ENCODE assay signal across 1 cellular context in the genomic region with DNA sequence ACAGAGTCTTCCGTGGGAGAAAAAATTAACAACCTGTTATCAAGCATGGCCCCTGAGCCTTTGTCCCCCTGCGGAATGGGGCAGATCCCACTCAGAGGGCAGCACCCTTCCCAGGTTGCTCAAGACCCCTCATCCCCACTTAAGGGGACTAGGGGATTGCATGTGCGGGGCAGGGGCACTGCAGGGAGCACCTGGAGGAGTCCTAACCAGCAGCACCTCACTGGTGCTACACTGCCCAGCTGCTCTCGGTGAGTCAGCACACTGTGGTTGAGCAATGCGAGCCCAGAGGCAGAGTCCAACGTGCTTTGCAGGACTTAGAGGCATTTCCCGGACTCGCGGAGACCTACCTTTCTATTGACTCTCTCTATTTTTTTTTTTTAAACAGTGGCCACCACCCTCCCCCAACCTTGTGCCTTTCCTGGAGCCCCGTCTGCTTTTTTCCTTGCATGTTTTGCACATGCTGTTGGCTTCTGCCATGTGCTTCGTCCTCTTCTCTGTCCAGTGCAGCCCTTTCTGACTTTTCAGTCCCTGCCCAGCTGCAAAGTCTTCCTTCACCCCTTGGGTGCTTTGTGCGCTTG.
A peak's percentile ranks its signal among the peaks of the same experiment; 100 is the strongest.
TF ChIP-seq lines count a peak whose summit lies in the region.

No MANE protein-coding gene starts in this region.

TF ChIP-seq in K562, 482 proteins besides CTCF, POLR2A, EP300 and RAD21 (continued from another document and continues in another):
- TF ChIP-seq, protein P1, sequence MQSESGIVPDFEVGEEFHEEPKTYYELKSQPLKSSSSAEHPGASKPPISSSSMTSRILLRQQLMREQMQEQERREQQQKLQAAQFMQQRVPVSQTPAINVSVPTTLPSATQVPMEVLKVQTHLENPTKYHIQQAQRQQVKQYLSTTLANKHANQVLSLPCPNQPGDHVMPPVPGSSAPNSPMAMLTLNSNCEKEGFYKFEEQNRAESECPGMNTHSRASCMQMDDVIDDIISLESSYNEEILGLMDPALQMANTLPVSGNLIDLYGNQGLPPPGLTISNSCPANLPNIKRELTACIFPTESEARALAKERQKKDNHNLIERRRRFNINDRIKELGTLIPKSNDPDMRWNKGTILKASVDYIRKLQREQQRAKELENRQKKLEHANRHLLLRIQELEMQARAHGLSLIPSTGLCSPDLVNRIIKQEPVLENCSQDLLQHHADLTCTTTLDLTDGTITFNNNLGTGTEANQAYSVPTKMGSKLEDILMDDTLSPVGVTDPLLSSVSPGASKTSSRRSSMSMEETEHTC (IDR thresholded peaks at IDR 0.05): no peak
- peak; percentile 79 for TF ChIP-seq MAFG (tag; conservative IDR thresholded peaks at IDR 0.05)
- TF ChIP-seq, protein P2, sequence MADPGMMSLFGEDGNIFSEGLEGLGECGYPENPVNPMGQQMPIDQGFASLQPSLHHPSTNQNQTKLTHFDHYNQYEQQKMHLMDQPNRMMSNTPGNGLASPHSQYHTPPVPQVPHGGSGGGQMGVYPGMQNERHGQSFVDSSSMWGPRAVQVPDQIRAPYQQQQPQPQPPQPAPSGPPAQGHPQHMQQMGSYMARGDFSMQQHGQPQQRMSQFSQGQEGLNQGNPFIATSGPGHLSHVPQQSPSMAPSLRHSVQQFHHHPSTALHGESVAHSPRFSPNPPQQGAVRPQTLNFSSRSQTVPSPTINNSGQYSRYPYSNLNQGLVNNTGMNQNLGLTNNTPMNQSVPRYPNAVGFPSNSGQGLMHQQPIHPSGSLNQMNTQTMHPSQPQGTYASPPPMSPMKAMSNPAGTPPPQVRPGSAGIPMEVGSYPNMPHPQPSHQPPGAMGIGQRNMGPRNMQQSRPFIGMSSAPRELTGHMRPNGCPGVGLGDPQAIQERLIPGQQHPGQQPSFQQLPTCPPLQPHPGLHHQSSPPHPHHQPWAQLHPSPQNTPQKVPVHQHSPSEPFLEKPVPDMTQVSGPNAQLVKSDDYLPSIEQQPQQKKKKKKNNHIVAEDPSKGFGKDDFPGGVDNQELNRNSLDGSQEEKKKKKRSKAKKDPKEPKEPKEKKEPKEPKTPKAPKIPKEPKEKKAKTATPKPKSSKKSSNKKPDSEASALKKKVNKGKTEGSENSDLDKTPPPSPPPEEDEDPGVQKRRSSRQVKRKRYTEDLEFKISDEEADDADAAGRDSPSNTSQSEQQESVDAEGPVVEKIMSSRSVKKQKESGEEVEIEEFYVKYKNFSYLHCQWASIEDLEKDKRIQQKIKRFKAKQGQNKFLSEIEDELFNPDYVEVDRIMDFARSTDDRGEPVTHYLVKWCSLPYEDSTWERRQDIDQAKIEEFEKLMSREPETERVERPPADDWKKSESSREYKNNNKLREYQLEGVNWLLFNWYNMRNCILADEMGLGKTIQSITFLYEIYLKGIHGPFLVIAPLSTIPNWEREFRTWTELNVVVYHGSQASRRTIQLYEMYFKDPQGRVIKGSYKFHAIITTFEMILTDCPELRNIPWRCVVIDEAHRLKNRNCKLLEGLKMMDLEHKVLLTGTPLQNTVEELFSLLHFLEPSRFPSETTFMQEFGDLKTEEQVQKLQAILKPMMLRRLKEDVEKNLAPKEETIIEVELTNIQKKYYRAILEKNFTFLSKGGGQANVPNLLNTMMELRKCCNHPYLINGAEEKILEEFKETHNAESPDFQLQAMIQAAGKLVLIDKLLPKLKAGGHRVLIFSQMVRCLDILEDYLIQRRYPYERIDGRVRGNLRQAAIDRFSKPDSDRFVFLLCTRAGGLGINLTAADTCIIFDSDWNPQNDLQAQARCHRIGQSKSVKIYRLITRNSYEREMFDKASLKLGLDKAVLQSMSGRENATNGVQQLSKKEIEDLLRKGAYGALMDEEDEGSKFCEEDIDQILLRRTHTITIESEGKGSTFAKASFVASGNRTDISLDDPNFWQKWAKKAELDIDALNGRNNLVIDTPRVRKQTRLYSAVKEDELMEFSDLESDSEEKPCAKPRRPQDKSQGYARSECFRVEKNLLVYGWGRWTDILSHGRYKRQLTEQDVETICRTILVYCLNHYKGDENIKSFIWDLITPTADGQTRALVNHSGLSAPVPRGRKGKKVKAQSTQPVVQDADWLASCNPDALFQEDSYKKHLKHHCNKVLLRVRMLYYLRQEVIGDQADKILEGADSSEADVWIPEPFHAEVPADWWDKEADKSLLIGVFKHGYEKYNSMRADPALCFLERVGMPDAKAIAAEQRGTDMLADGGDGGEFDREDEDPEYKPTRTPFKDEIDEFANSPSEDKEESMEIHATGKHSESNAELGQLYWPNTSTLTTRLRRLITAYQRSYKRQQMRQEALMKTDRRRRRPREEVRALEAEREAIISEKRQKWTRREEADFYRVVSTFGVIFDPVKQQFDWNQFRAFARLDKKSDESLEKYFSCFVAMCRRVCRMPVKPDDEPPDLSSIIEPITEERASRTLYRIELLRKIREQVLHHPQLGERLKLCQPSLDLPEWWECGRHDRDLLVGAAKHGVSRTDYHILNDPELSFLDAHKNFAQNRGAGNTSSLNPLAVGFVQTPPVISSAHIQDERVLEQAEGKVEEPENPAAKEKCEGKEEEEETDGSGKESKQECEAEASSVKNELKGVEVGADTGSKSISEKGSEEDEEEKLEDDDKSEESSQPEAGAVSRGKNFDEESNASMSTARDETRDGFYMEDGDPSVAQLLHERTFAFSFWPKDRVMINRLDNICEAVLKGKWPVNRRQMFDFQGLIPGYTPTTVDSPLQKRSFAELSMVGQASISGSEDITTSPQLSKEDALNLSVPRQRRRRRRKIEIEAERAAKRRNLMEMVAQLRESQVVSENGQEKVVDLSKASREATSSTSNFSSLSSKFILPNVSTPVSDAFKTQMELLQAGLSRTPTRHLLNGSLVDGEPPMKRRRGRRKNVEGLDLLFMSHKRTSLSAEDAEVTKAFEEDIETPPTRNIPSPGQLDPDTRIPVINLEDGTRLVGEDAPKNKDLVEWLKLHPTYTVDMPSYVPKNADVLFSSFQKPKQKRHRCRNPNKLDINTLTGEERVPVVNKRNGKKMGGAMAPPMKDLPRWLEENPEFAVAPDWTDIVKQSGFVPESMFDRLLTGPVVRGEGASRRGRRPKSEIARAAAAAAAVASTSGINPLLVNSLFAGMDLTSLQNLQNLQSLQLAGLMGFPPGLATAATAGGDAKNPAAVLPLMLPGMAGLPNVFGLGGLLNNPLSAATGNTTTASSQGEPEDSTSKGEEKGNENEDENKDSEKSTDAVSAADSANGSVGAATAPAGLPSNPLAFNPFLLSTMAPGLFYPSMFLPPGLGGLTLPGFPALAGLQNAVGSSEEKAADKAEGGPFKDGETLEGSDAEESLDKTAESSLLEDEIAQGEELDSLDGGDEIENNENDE (IDR thresholded peaks at IDR 0.05; ENCODE audit: low read depth, low read length): no peak
- no peak for TF ChIP-seq SUPT5H (IDR thresholded peaks at IDR 0.05)
- TF ChIP-seq ZC3H11A (IDR thresholded peaks at IDR 0.05; ENCODE audit: low read depth, low read length): no peak
- TF ChIP-seq, protein P3, sequence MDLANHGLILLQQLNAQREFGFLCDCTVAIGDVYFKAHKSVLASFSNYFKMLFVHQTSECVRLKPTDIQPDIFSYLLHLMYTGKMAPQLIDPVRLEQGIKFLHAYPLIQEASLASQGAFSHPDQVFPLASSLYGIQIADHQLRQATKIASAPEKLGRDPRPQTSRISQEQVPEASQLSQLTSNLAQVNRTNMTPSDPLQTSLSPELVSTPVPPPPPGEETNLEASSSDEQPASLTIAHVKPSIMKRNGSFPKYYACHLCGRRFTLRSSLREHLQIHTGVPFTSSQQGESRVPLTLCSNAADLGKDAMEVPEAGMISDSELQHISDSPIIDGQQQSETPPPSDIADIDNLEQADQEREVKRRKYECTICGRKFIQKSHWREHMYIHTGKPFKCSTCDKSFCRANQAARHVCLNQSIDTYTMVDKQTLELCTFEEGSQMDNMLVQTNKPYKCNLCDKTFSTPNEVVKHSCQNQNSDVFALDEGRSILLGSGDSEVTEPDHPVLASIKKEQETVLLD (IDR thresholded peaks at IDR 0.05): peak; percentile 58; the same call in 1 of the 2 replicates
- peak; percentile 41 for TF ChIP-seq ZNF384 (IDR thresholded peaks at IDR 0.05; ENCODE audit: low read depth, low read length)
- TF ChIP-seq DACH1 (IDR thresholded peaks at IDR 0.05; ENCODE audit: partially characterized antibody): peak; percentile 60
- TF ChIP-seq ATF7 (IDR thresholded peaks at IDR 0.05): peak; percentile 53; the same call in 1 of the 2 replicates
- no peak for TF ChIP-seq PHB (CRISPR knock-in tag; IDR thresholded peaks at IDR 0.05)
- TF ChIP-seq SMAD4 (CRISPR knock-in tag; conservative IDR thresholded peaks at IDR 0.05): 0 out of 2 replicates have a peak, but pooled peaks have one; percentile 17
- TF ChIP-seq HDAC2 (IDR thresholded peaks at IDR 0.05): no peak
- TF ChIP-seq JUN (IDR thresholded peaks at IDR 0.05; ENCODE audit: borderline replicate concordance, low read depth, low read length): peak; percentile 79; the same call in 1 of the 2 replicates
- TF ChIP-seq JUN (CRISPR knock-in tag; IDR thresholded peaks at IDR 0.05; ENCODE audit: borderline replicate concordance): no peak
- TF ChIP-seq EP400 (IDR thresholded peaks at IDR 0.05): peak; percentile 55; the same call in 1 of the 2 replicates
- TF ChIP-seq ETV5 (CRISPR knock-in tag; IDR thresholded peaks at IDR 0.05; ENCODE audit: low read depth): no peak
- TF ChIP-seq JUNB (CRISPR knock-in tag; conservative IDR thresholded peaks at IDR 0.05): 0 out of 2 replicates have a peak, but pooled peaks have one; percentile 21
- 0 out of 2 replicates have a peak, but pooled peaks have one; percentile 28 for TF ChIP-seq ZEB2 (IDR thresholded peaks at IDR 0.05)
- TF ChIP-seq, protein P4, sequence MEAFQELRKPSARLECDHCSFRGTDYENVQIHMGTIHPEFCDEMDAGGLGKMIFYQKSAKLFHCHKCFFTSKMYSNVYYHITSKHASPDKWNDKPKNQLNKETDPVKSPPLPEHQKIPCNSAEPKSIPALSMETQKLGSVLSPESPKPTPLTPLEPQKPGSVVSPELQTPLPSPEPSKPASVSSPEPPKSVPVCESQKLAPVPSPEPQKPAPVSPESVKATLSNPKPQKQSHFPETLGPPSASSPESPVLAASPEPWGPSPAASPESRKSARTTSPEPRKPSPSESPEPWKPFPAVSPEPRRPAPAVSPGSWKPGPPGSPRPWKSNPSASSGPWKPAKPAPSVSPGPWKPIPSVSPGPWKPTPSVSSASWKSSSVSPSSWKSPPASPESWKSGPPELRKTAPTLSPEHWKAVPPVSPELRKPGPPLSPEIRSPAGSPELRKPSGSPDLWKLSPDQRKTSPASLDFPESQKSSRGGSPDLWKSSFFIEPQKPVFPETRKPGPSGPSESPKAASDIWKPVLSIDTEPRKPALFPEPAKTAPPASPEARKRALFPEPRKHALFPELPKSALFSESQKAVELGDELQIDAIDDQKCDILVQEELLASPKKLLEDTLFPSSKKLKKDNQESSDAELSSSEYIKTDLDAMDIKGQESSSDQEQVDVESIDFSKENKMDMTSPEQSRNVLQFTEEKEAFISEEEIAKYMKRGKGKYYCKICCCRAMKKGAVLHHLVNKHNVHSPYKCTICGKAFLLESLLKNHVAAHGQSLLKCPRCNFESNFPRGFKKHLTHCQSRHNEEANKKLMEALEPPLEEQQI (IDR thresholded peaks at IDR 0.05): no peak
- no peak for TF ChIP-seq ZNF76 (CRISPR knock-in tag; IDR thresholded peaks at IDR 0.05; ENCODE audit: borderline replicate concordance)
- TF ChIP-seq ZNF12 (CRISPR knock-in tag; IDR thresholded peaks at IDR 0.05): 0 out of 2 replicates have a peak, but pooled peaks have one; percentile 21
- TF ChIP-seq PCBP1 (IDR thresholded peaks at IDR 0.05; ENCODE audit: low read depth, low read length, poor library complexity, severe bottlenecking): no peak
- TF ChIP-seq ZNF766 (CRISPR knock-in tag; conservative IDR thresholded peaks at IDR 0.05): no peak
- TF ChIP-seq, protein P5, sequence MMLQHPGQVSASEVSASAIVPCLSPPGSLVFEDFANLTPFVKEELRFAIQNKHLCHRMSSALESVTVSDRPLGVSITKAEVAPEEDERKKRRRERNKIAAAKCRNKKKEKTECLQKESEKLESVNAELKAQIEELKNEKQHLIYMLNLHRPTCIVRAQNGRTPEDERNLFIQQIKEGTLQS (IDR thresholded peaks at IDR 0.05): peak; percentile 86
- TF ChIP-seq, protein P5 (CRISPR knock-in tag; conservative IDR thresholded peaks at IDR 0.05): 0 out of 2 replicates have a peak, but pooled peaks have one; percentile 40
- TF ChIP-seq, protein P6, sequence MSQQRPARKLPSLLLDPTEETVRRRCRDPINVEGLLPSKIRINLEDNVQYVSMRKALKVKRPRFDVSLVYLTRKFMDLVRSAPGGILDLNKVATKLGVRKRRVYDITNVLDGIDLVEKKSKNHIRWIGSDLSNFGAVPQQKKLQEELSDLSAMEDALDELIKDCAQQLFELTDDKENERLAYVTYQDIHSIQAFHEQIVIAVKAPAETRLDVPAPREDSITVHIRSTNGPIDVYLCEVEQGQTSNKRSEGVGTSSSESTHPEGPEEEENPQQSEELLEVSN (IDR thresholded peaks at IDR 0.05; ENCODE audit: borderline replicate concordance in 1 of 2, extremely low read depth in 1 of 2, insufficient read depth in 1 of 2, insufficient read length in 1 of 2, low read depth in 1 of 2, low read length in 1 of 2, poor library complexity in 1 of 2, severe bottlenecking in 1 of 2): peak; percentile 47 to 68
- no peak for TF ChIP-seq FIP1L1 (IDR thresholded peaks at IDR 0.05; ENCODE audit: low read depth, low read length, poor library complexity, severe bottlenecking)
- TF ChIP-seq GABPB2 (CRISPR knock-in tag; conservative IDR thresholded peaks at IDR 0.05): no peak
- no peak for TF ChIP-seq BRD9 (IDR thresholded peaks at IDR 0.05; ENCODE audit: low read depth, partially characterized antibody)
- no peak for TF ChIP-seq BRF1 (IDR thresholded peaks at IDR 0.05; ENCODE audit: borderline replicate concordance, extremely low read depth, insufficient read length)
- TF ChIP-seq CBFA2T3 (IDR thresholded peaks at IDR 0.05): peak; percentile 73
- TF ChIP-seq HMG20B (CRISPR knock-in tag; IDR thresholded peaks at IDR 0.05): no peak
- peak; percentile 87 for TF ChIP-seq JUND (IDR thresholded peaks at IDR 0.05; ENCODE audit: borderline replicate concordance, low read depth, low read length)
- TF ChIP-seq JUND (tag; IDR thresholded peaks at IDR 0.05; ENCODE audit: borderline replicate concordance, low read depth, low read length): peak; percentile 89; the same call in 2 of the 3 replicates
- TF ChIP-seq ZKSCAN8 (CRISPR knock-in tag; IDR thresholded peaks at IDR 0.05): no peak
- no peak for TF ChIP-seq ZNF354B (CRISPR knock-in tag; IDR thresholded peaks at IDR 0.05)
